27 cellular contexts compared by ENCODE assay signal in genomic region chr18:73060666-73061270, GRCh38.
DNase-seq lines count a peak whose midpoint lies in the region; ATAC-seq and TF ChIP-seq lines count a peak whose summit lies in the region.
"Had no signal": no experiment of that assay in that cellular context is flagged by ENCODE, and none has a peak within 500 bp of the region (broad histone marks: within the 10 kb centered on the region; RNA-seq: fewer than 3 reads in every experiment).

No MANE protein-coding gene starts in this region.

- ATAC-seq in GM18498 (IDR thresholded peaks at IDR 0.05; ENCODE audit: unreplicated experiment): no peak
- ATAC-seq: CD8-positive, alpha-beta T cell; GM12878; heart left ventricle; left lung; naive thymus-derived CD8-positive, alpha-beta T cell; Panc1 had no signal

- no peak overlapping the region for H3K4me2 ChIP-seq in mammary epithelial cell (ENCODE audit: insufficient read depth, low read depth, low read length)
- H3K4me2 ChIP-seq: SK-N-SH had no signal

- no peaks in the 10 kb centered on the region for H3K4me1 ChIP-seq in mammary epithelial cell (ENCODE audit: insufficient read depth, low read length)
- H3K4me1 ChIP-seq: esophagus muscularis mucosa, heart left ventricle, left lung, vagina had no signal

- BruUV-seq in mammary epithelial cell (replicated peaks; lab: Mats Ljungman, UMichigan): no TSS peak

- no peaks in the 10 kb centered on the region for H3K36me3 ChIP-seq in mammary epithelial cell (ENCODE audit: insufficient read depth, low read length)
- H3K36me3 ChIP-seq: esophagus muscularis mucosa, heart left ventricle, left lung, thoracic aorta, vagina had no signal

- TF ChIP-seq CTCF in AG10803 (conservative IDR thresholded peaks at IDR 0.05; ENCODE audit: low read length) (no peak), mammary epithelial cell (conservative IDR thresholded peaks at IDR 0.05 in 1 of 2, IDR thresholded peaks at IDR 0.05 in 1 of 2; ENCODE audit: extremely low read depth in 1 of 2, insufficient read depth in 1 of 2, low read depth in 1 of 2, low read length in 2 of 2) (no peak)

- no peaks in the 10 kb centered on the region for H3K27me3 ChIP-seq in mammary epithelial cell (ENCODE audit: insufficient read depth, low read length)
- H3K27me3 ChIP-seq: esophagus muscularis mucosa, heart left ventricle, left lung, vagina had no signal

- H3K9me3 ChIP-seq in mammary epithelial cell (replicated peaks; ENCODE audit: insufficient read depth, low read length): no peaks in the 10 kb centered on the region
- H3K9me3 ChIP-seq: esophagus muscularis mucosa, heart left ventricle, SK-N-SH, thoracic aorta, vagina had no signal

- CTCF ChIA-PET in mammary epithelial cell (lab: Charles Lee; ENCODE audit: low non-redundant PET): no interaction called here

- intact Hi-C loops in mammary epithelial cell (cut with micrococcal nuclease): no loop called here

- H4K20me1 ChIP-seq in mammary epithelial cell (ENCODE audit: insufficient read depth, low read length): no peaks in the 10 kb centered on the region

- no peaks in the 10 kb centered on the region for H3K79me2 ChIP-seq in mammary epithelial cell (ENCODE audit: insufficient read depth, low read length)

- peak; percentile 82 for DNase-seq in AG10803 (ENCODE audit: low read depth)
- peak; percentile 86 for DNase-seq in NCI-H446 treated with DMSO at 0.1 percent for 48 hours (lab: John Stamatoyannopoulos, UW)
- DNase-seq in mammary epithelial cell: peak; percentile 37
- peak; percentile 2 for DNase-seq in glomerular endothelial cell (ENCODE audit: extremely low read depth, low read depth, low spot score)
- no peak for DNase-seq in activated CD4-positive, alpha-beta T cell treated with anti-CD3 and anti-CD28 coated beads, Interleukin-2, amount 50 U/mL, for 1 hour
- DNase-seq in amniotic stem cell (lab: John Stamatoyannopoulos, UW): no peak
- DNase-seq in NAMALWA (ENCODE audit: low spot score): no peak
- DNase-seq: activated CD4-positive, alpha-beta T cell treated with anti-CD3 and anti-CD28 coated beads, Interleukin-2, amount 50 U/mL, for 4 hours; activated CD8-positive, alpha-beta memory T cell treated with anti-CD3 and anti-CD28 coated beads, Interleukin-2, amount 50 U/mL, for 4 hours; activated naive CD8-positive, alpha-beta T cell treated with anti-CD3 and anti-CD28 coated beads, Interleukin-2, amount 10 ng/mL, durations not matched to agents 7 days and 5 days; CD8-positive, alpha-beta T cell; DMS53; effector CD4-positive, alpha-beta T cell; heart left ventricle; KG1; left lung; naive thymus-derived CD8-positive, alpha-beta T cell; NCI-H187 treated with DMSO at 0.1 percent for 48 hours; SK-N-SH; stimulated activated CD4-positive, alpha-beta T cell treated with anti-CD3 and anti-CD28 coated beads, Interleukin-2, amount 100 ng/mL, for 48 hours; stimulated activated naive CD4-positive, alpha-beta T cell had no signal

- no peak overlapping the region for H2AFZ ChIP-seq in mammary epithelial cell (ENCODE audit: low read depth, low read length)

- H3K4me3 ChIP-seq in AG10803 (ENCODE audit: low read length): no peak overlapping the region
- no peak overlapping the region for H3K4me3 ChIP-seq in mammary epithelial cell (replicated peaks in 1 of 3; ENCODE audit: insufficient read depth in 1 of 3, low read depth in 2 of 3, low read length in 3 of 3)
- H3K4me3 ChIP-seq: esophagus muscularis mucosa, GM12878, heart left ventricle, left lung, thoracic aorta, vagina had no signal

- dilution Hi-C loops in mammary epithelial cell (cut with HindIII; ENCODE audit: low sequenced_read_pairs): no loop called here

- in situ Hi-C loops in mammary epithelial cell (cut with MboI; ENCODE audit: low sequenced_read_pairs in 2 of 2): no loop called here

- H3K9ac ChIP-seq in mammary epithelial cell (ENCODE audit: insufficient read depth, low read length): no peak overlapping the region
- H3K9ac ChIP-seq: SK-N-SH had no signal

- 2% methylated on average over 4 of the region's 4 CpGs for WGBS in mammary epithelial cell (ENCODE audit: low coverage, missing lambda C conversion rate)

- no peak overlapping the region for H3K27ac ChIP-seq in mammary epithelial cell (ENCODE audit: insufficient read depth, low read depth, low read length)
- H3K27ac ChIP-seq: esophagus muscularis mucosa, heart left ventricle, left lung, thoracic aorta, vagina had no signal

Comparison
In these comparisons a context has a peak if more than half of its experiments do, and no peak if none do; other contexts are left out.
1. DNase-seq: peak in AG10803 (single experiment), NCI-H446 treated with DMSO at 0.1 percent for 48 hours (single experiment), mammary epithelial cell (single experiment) and glomerular endothelial cell (single experiment); none in activated CD4-positive, alpha-beta T cell treated with anti-CD3 and anti-CD28 coated beads, Interleukin-2, amount 50 U/mL, for 1 hour (single experiment), amniotic stem cell (single experiment) and NAMALWA (single experiment).